Comparison of ENCODE assay signal across 8 cellular contexts in genomic region chr10:43396928-43397624, GRCh38. TPM values are rescaled to one million over a fixed set of nuclear protein-coding genes. Genes with fewer than 3 reads are reported as not detected.
A peak's percentile ranks its signal among the peaks of the same experiment; 100 is the strongest.
DNase-seq lines count a peak whose midpoint lies in the region; ATAC-seq and TF ChIP-seq lines count a peak whose summit lies in the region.

No MANE protein-coding gene starts in this region.

- POLR2A ChIA-PET in activated CD4-positive, alpha-beta T cell treated with anti-CD3 and anti-CD28 coated beads for 36 hours (lab: Charles Lee), result interaction anchor here (0.6 to 2.2 kb wide), 6 partner anchors 11 to 57 kb away, joined by 3 to 24 read pairs (median 4); partner anchors contain the start of gene HNRNPF

- H3K4me3 ChIP-seq in ACC112 (ENCODE audit: low read depth, low read length) (peak overlapping the region; percentile 90), coronary artery (peak overlapping the region; percentile 94)

- intact Hi-C loops in activated CD4-positive, alpha-beta T cell treated with anti-CD3 and anti-CD28 coated beads for 36 hours (cut with DNase I, micrococcal nuclease), result loop anchor here (1.0 to 10.0 kb wide), 9 partner anchors 10 to 614 kb away; partner anchors contain the start of genes BMS1 (in 1 of the 2), CSGALNACT2 (in 1 of the 2) and ZNF239 (in 1 of the 2)

- peaks cover 63% of the 10 kb centered on the region for H3K4me1 Mint-ChIP-seq in activated CD4-positive, alpha-beta T cell treated with anti-CD3 and anti-CD28 coated beads for 36 hours

- no peaks in the 10 kb centered on the region for H3K9me3 Mint-ChIP-seq in activated CD4-positive, alpha-beta T cell treated with anti-CD3 and anti-CD28 coated beads for 36 hours (ENCODE audit: low read depth)

- H3K4me1 ChIP-seq in ACC112 (ENCODE audit: control insufficient read depth, insufficient read depth, low read length, unreplicated experiment), result peaks cover 52% of the 10 kb centered on the region

- no peak overlapping the region for H2AFZ ChIP-seq in ACC112 (ENCODE audit: low read length, unreplicated experiment)

- ATAC-seq in GM18868 (IDR thresholded peaks at IDR 0.05; ENCODE audit: unreplicated experiment) (peak; percentile 86), HG03066 (IDR thresholded peaks at IDR 0.05; ENCODE audit: low read depth, unreplicated experiment) (peak; percentile 87)
- peak; percentile 72 for ATAC-seq in activated CD4-positive, alpha-beta T cell treated with anti-CD3 and anti-CD28 coated beads for 36 hours

- H3K27ac Mint-ChIP-seq in activated CD4-positive, alpha-beta T cell treated with anti-CD3 and anti-CD28 coated beads for 36 hours, result peak overlapping the region; percentile 96

- peaks cover 94% of the 10 kb centered on the region for H3K79me2 ChIP-seq in ACC112 (ENCODE audit: control insufficient read depth, insufficient read depth, low read length, unreplicated experiment)

- DNase-seq in NCI-H226, result peak; percentile 86
- DNase-seq in activated CD4-positive, alpha-beta T cell treated with anti-CD3 and anti-CD28 coated beads for 36 hours, result peak; percentile 93
- peak; percentile 93 for DNase-seq in coronary artery (ENCODE audit: low spot score)
- DNase-seq in left kidney (ENCODE audit: low read depth, low spot score), result peak; percentile 96
- peak; percentile 46 for DNase-seq in stimulated activated CD4-positive, alpha-beta T cell treated with anti-CD3 and anti-CD28 coated beads, Interleukin-2, amount 100 ng/mL, for 4 hours (ENCODE audit: low read depth)

- H3K27ac ChIP-seq in ACC112 (ENCODE audit: low read depth, low read length) (peak overlapping the region; percentile 91), coronary artery (peak overlapping the region; percentile 99 to 100)

- no peak for TF ChIP-seq CTCF in coronary artery (IDR thresholded peaks at IDR 0.05)

- CTCF ChIA-PET in activated CD4-positive, alpha-beta T cell treated with anti-CD3 and anti-CD28 coated beads for 36 hours (lab: Charles Lee), result interaction anchor here (0.5 to 2.5 kb wide), 4 partner anchors 10 to 245 kb away, joined by 3 to 9 read pairs (median 4); no protein-coding TSS in a partner anchor

- peak overlapping the region; percentile 99 for H3K4me3 Mint-ChIP-seq in activated CD4-positive, alpha-beta T cell treated with anti-CD3 and anti-CD28 coated beads for 36 hours

- H3K36me3 ChIP-seq in ACC112 (ENCODE audit: insufficient read depth, low read length), result peaks cover 26% of the 10 kb centered on the region

- H3K27me3 ChIP-seq in ACC112 (ENCODE audit: insufficient read depth, low read length), result no peaks in the 10 kb centered on the region

- no peaks in the 10 kb centered on the region for H3K27me3 Mint-ChIP-seq in activated CD4-positive, alpha-beta T cell treated with anti-CD3 and anti-CD28 coated beads for 36 hours

- peaks cover 84% of the 10 kb centered on the region for H3K36me3 Mint-ChIP-seq in activated CD4-positive, alpha-beta T cell treated with anti-CD3 and anti-CD28 coated beads for 36 hours (ENCODE audit: low read depth)

RNA-seq across cellular contexts. Expression of gene HNRNPF, which starts 11.9 kb away (rescaled TPM):
- 100 to 1,000 TPM; 410 to 466 TPM for total RNA-seq in activated CD4-positive, alpha-beta T cell treated with anti-CD3 and anti-CD28 coated beads for 36 hours

RNA-seq across cellular contexts. Expression of gene FXYD4, which starts 25.6 kb away (rescaled TPM):
- total RNA-seq in activated CD4-positive, alpha-beta T cell treated with anti-CD3 and anti-CD28 coated beads for 36 hours, result not detected

RNA-seq across cellular contexts. Expression of gene ZNF487, which starts 39.8 kb away (rescaled TPM):
- total RNA-seq in activated CD4-positive, alpha-beta T cell treated with anti-CD3 and anti-CD28 coated beads for 36 hours, result 1 to 10 TPM; 1.8 to 2.3 TPM

Comparison
In these comparisons a context has a peak if more than half of its experiments do, and no peak if none do; other contexts are left out.
1. Peak in every context shown above with its lines: DNase-seq, ATAC-seq, H3K4me3 ChIP-seq and H3K27ac ChIP-seq.
2. DNase-seq: peak in every context shown above with its lines; median percentile 96 in left kidney; 93 in activated CD4-positive, alpha-beta T cell treated with anti-CD3 and anti-CD28 coated beads for 36 hours; 93 in coronary artery; 86 in NCI-H226; 46 in stimulated activated CD4-positive, alpha-beta T cell treated with anti-CD3 and anti-CD28 coated beads, Interleukin-2, amount 100 ng/mL, for 4 hours.